17 cellular contexts compared by ENCODE assay signal in the genomic region with DNA sequence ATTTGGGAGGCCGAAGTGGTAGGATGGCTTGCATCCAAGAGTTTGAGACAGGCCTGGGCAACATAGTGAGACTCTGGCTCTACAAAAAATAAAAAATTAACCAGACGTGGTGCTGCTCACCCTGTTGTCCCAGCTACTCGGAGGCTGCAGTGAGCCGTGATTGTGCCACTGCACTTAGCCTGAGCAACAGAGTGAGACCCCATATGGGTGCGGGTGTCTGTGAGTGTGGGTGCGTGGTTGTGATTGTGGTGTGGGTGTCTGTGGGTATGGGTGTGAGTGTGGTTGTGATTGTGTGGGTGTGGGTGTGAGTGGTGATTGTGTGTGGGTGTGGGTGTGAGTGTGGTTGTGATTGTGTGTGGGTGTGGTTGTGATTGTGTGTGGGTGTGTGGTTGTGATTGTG.
A peak's percentile ranks its signal among the peaks of the same experiment; 100 is the strongest.
DNase-seq lines count a peak whose midpoint lies in the region; ATAC-seq and TF ChIP-seq lines count a peak whose summit lies in the region.
"Had no signal": no experiment of that assay in that cellular context is flagged by ENCODE, and none has a peak within 500 bp of the region (broad histone marks: within the 10 kb centered on the region; RNA-seq: fewer than 3 reads in every experiment).

No MANE protein-coding gene starts in this region.

- H3K4me1 Mint-ChIP-seq in T-helper 1 cell treated with Interleukin-12 subunit alpha and Interleukin-12 subunit beta and Interleukin-4 antibody, amounts not matched to agents 30 μg/mL and 1 μg/mL, for 36 hours (ENCODE audit: low read depth) = peaks cover 3% of the 10 kb centered on the region
- H3K4me1 Mint-ChIP-seq in activated naive CD8-positive, alpha-beta T cell (ENCODE audit: low read depth) = peaks cover 2% of the 10 kb centered on the region
- peaks cover 9 to 27% of the 10 kb centered on the region in 2 donors for H3K4me1 Mint-ChIP-seq in natural killer cell
- peaks cover 3% of the 10 kb centered on the region for H3K4me1 Mint-ChIP-seq in neural progenitor cell

- no peak for TF ChIP-seq RAD21 in HCT116 (IDR thresholded peaks at IDR 0.05; ENCODE audit: low read depth)

- RAD21 ChIA-PET in HCT116 (lab: Charles Lee; ENCODE audit: low non-redundant PET in 1 of 2, low total read pairs in 2 of 2, uncharacterized antibody in 2 of 2, unreplicated experiment in 2 of 2) = no interaction called here

- peak overlapping the region; percentile 0 for H3K4me3 Mint-ChIP-seq in T-helper 1 cell treated with Interleukin-12 subunit alpha and Interleukin-12 subunit beta and Interleukin-4 antibody, amounts not matched to agents 30 μg/mL and 1 μg/mL, for 36 hours
- H3K4me3 Mint-ChIP-seq in activated naive CD8-positive, alpha-beta T cell = peak overlapping the region; percentile 67
- H3K4me3 Mint-ChIP-seq in natural killer cell = peak overlapping the region; percentile 77
- H3K4me3 Mint-ChIP-seq in neural progenitor cell = no peak overlapping the region
- H3K4me3 Mint-ChIP-seq: CD14-positive monocyte had no signal

- H3K36me3 ChIP-seq in HCT116 (ENCODE audit: control insufficient read depth in 1 of 2, insufficient read depth in 2 of 2, low read length in 2 of 2) (no peaks in the 10 kb centered on the region), neural progenitor cell (no peaks in the 10 kb centered on the region)
- H3K36me3 ChIP-seq: esophagus squamous epithelium, prostate gland, SJSA1, suprapubic skin had no signal

- peaks cover 27% of the 10 kb centered on the region for H3K9me3 Mint-ChIP-seq in T-helper 1 cell treated with Interleukin-12 subunit alpha and Interleukin-12 subunit beta and Interleukin-4 antibody, amounts not matched to agents 30 μg/mL and 1 μg/mL, for 36 hours
- no peaks in the 10 kb centered on the region for H3K9me3 Mint-ChIP-seq in activated naive CD8-positive, alpha-beta T cell (ENCODE audit: low read depth)
- H3K9me3 Mint-ChIP-seq in natural killer cell = peaks cover 4 to 9% of the 10 kb centered on the region in 2 donors
- H3K9me3 Mint-ChIP-seq in neural progenitor cell = no peaks in the 10 kb centered on the region

- no peak overlapping the region for H3K27ac ChIP-seq in HCT116 (ENCODE audit: low read depth, low read length)
- no peak overlapping the region for H3K27ac ChIP-seq in dorsolateral prefrontal cortex
- no peak overlapping the region for H3K27ac ChIP-seq in neural progenitor cell
- H3K27ac ChIP-seq: esophagus squamous epithelium, hepatocyte, prostate gland, SJSA1, suprapubic skin had no signal

- no peak for ATAC-seq in HCT116
- peak; percentile 49 to 64 (median 51) for ATAC-seq in natural killer cell

- CTCF ChIA-PET in HCT116 (lab: Charles Lee) = no interaction called here

- H3K9me3 ChIP-seq in HCT116 (ENCODE audit: control insufficient read depth in 1 of 2, insufficient read depth in 1 of 2, low read depth in 1 of 2, low read length in 2 of 2) = peaks cover 0 to 3% of the 10 kb centered on the region in 2 experiments; a peak in 1 of 4 replicates
- H3K9me3 ChIP-seq in neural progenitor cell (ENCODE audit: low read depth) = no peaks in the 10 kb centered on the region
- H3K9me3 ChIP-seq: esophagus squamous epithelium, prostate gland, SJSA1, suprapubic skin had no signal

- intact Hi-C loops in HCT116 (cut with micrococcal nuclease) (no loop called here), natural killer cell (cut with micrococcal nuclease) (loop anchor here (10.0 kb wide), 1 partner anchor 118 kb away; a partner anchor contains a TSS), dorsolateral prefrontal cortex (cut with DNase I) (no loop called here)

- H3K4me2 ChIP-seq in HCT116 (ENCODE audit: low read length) (no peak overlapping the region), neural progenitor cell (no peak overlapping the region)
- H3K4me2 ChIP-seq: hepatocyte had no signal

- H3K27me3 ChIP-seq in HCT116 (ENCODE audit: insufficient read depth, low read length) (no peaks in the 10 kb centered on the region), dorsolateral prefrontal cortex (no peaks in the 10 kb centered on the region), neural progenitor cell (no peaks in the 10 kb centered on the region)
- H3K27me3 ChIP-seq: esophagus squamous epithelium, hepatocyte, SJSA1, suprapubic skin had no signal

- DNase-seq in T-helper 1 cell (no peak), HCT116 (ENCODE audit: low read depth, low spot score) (no peak), natural killer cell (peak; percentile 28), cerebellar nuclear complex (lab: John Stamatoyannopoulos, UW) (no peak), dorsolateral prefrontal cortex (no peak), neural progenitor cell (ENCODE audit: low spot score) (no peak)
- DNase-seq: dermis blood vessel endothelial cell, esophagus squamous epithelium, Kasumi-1, NCI-H510A treated with DMSO at 0.1 percent for 48 hours had no signal

- H3K79me2 ChIP-seq in HCT116 (ENCODE audit: insufficient read depth, low read length) (no peaks in the 10 kb centered on the region), neural progenitor cell (ENCODE audit: low read depth) (no peaks in the 10 kb centered on the region)
- H3K79me2 ChIP-seq: hepatocyte had no signal

- peak overlapping the region; percentile 60 for H3K27ac Mint-ChIP-seq in T-helper 1 cell treated with Interleukin-12 subunit alpha and Interleukin-12 subunit beta and Interleukin-4 antibody, amounts not matched to agents 30 μg/mL and 1 μg/mL, for 36 hours
- H3K27ac Mint-ChIP-seq in activated naive CD8-positive, alpha-beta T cell = peak overlapping the region; percentile 88
- H3K27ac Mint-ChIP-seq in natural killer cell = peak overlapping the region; percentile 83 to 93
- no peak overlapping the region for H3K27ac Mint-ChIP-seq in neural progenitor cell

- H3K36me3 Mint-ChIP-seq in T-helper 1 cell treated with Interleukin-12 subunit alpha and Interleukin-12 subunit beta and Interleukin-4 antibody, amounts not matched to agents 30 μg/mL and 1 μg/mL, for 36 hours (ENCODE audit: low read depth) = peaks cover 7% of the 10 kb centered on the region
- H3K36me3 Mint-ChIP-seq in activated naive CD8-positive, alpha-beta T cell = peaks cover 2% of the 10 kb centered on the region
- H3K36me3 Mint-ChIP-seq in natural killer cell (no peaks in the 10 kb centered on the region), neural progenitor cell (peaks cover 5% of the 10 kb centered on the region)
- H3K36me3 Mint-ChIP-seq: CD14-positive monocyte had no signal

- H3K4me3 ChIP-seq in HCT116 (replicated peaks in 1 of 2; ENCODE audit: low read depth in 1 of 2, low read length in 2 of 2) (no peak overlapping the region), dorsolateral prefrontal cortex (no peak overlapping the region), neural progenitor cell (no peak overlapping the region)
- H3K4me3 ChIP-seq: esophagus squamous epithelium, hepatocyte, prostate gland, SJSA1, suprapubic skin had no signal

- POLR2A ChIA-PET in HCT116 (lab: Charles Lee) = interaction anchor here (0.6 kb wide), 1 partner anchor 158 kb away, joined by 3 read pairs; no protein-coding TSS in a partner anchor

- H3K4me1 ChIP-seq in HCT116 (ENCODE audit: control insufficient read depth in 1 of 2, insufficient read depth in 2 of 2, low read length in 2 of 2) = peaks cover 21 to 32% of the 10 kb centered on the region in 2 experiments
- H3K4me1 ChIP-seq in neural progenitor cell = no peaks in the 10 kb centered on the region
- H3K4me1 ChIP-seq: esophagus squamous epithelium, prostate gland, SJSA1, suprapubic skin had no signal

- H3K9me2 ChIP-seq in HCT116 (ENCODE audit: insufficient read depth) = no peaks in the 10 kb centered on the region

- H2AFZ ChIP-seq in HCT116 (ENCODE audit: low read depth, low read length, poor library complexity, severe bottlenecking) = no peak overlapping the region
- H2AFZ ChIP-seq in neural progenitor cell (replicated peaks) = no peak overlapping the region
- H2AFZ ChIP-seq: hepatocyte had no signal

- H4K20me1 ChIP-seq in HCT116 (ENCODE audit: insufficient read depth) = no peaks in the 10 kb centered on the region
- H4K20me1 ChIP-seq in neural progenitor cell (ENCODE audit: low read depth) = no peaks in the 10 kb centered on the region

- no TSS peak for BruUV-seq in HCT116 (replicated peaks; lab: Mats Ljungman, UMichigan)

- H3K27me3 Mint-ChIP-seq in T-helper 1 cell treated with Interleukin-12 subunit alpha and Interleukin-12 subunit beta and Interleukin-4 antibody, amounts not matched to agents 30 μg/mL and 1 μg/mL, for 36 hours (ENCODE audit: low read depth) = no peaks in the 10 kb centered on the region
- no peaks in the 10 kb centered on the region for H3K27me3 Mint-ChIP-seq in activated naive CD8-positive, alpha-beta T cell
- peaks cover 0 to 3% of the 10 kb centered on the region in 2 donors for H3K27me3 Mint-ChIP-seq in natural killer cell (ENCODE audit: low read depth in 2 of 2)
- H3K27me3 Mint-ChIP-seq in neural progenitor cell (ENCODE audit: insufficient read depth, low read depth) = peaks cover 6% of the 10 kb centered on the region

- TF ChIP-seq CTCF in HCT116 (IDR thresholded peaks at IDR 0.05 in 2 of 3, conservative IDR thresholded peaks at IDR 0.05 in 1 of 3; ENCODE audit: borderline replicate concordance in 1 of 3, insufficient read depth in 1 of 3, low read depth in 2 of 3, low read length in 2 of 3) (no peak), natural killer cell (IDR thresholded peaks at IDR 0.05) (no peak), dorsolateral prefrontal cortex (IDR thresholded peaks at IDR 0.05 in 54 of 56, conservative IDR thresholded peaks at IDR 0.05 in 2 of 56; ENCODE audit: low read depth in 1 of 56, partially characterized antibody in 56 of 56) (no peak), neural progenitor cell (IDR thresholded peaks at IDR 0.05) (no peak)

- H3F3A ChIP-seq in neural progenitor cell (ENCODE audit: low read depth) = peaks cover 19% of the 10 kb centered on the region

- no peak for TF ChIP-seq POLR2A in HCT116 (IDR thresholded peaks at IDR 0.05; ENCODE audit: borderline replicate concordance, extremely low read depth, insufficient read depth, insufficient read length)

- H3K9ac ChIP-seq in HCT116 (ENCODE audit: low read length) = no peak overlapping the region
- no peak overlapping the region for H3K9ac ChIP-seq in neural progenitor cell

TF ChIP-seq in HCT116, 20 proteins besides CTCF, POLR2A, EP300 and RAD21:
- TF ChIP-seq EGR1 (IDR thresholded peaks at IDR 0.05; ENCODE audit: low read depth) = 0 out of 2 replicates have a peak, but pooled peaks have one; percentile 16
- no peak for TF ChIP-seq YY1 (IDR thresholded peaks at IDR 0.05; ENCODE audit: extremely low read depth, insufficient replicate concordance, low read depth, low read length)
- TF ChIP-seq POLR2AphosphoS5 (IDR thresholded peaks at IDR 0.05; ENCODE audit: low read depth, low read length) = no peak
